In the genomic region with DNA sequence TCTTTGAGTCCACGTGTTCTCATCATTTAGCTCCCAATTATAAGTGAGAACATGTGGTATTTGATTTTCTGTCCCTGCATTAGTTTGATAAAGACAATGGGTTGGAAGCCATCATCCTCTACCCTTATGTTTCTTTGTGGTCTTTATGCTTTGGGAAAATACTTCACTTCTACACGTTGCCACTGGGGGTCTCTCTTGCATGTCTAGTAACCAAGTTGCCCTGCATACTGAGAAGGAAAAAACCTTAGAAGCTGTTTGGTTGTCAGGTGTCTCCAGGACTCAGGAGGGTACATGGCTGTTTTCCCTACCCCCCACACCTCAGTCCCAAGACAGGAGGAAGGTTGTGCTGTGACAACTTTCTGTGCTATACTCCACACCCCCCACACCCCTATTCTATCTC, we compare ENCODE assay signal across 8 cellular contexts.
DNase-seq lines count a peak whose midpoint lies in the region; ATAC-seq and TF ChIP-seq lines count a peak whose summit lies in the region.
"Not testable (repeated sequence)": the region's sequence is repeated elsewhere in the genome, so short reads cannot be mapped to it uniquely, and the experiment has no call there.

No MANE protein-coding gene starts in this region.

- not testable (repeated sequence) for H3K79me2 ChIP-seq in neural progenitor cell (ENCODE audit: low read depth)

- not testable (repeated sequence) for H3K4me2 ChIP-seq in neural progenitor cell

- H3K9ac ChIP-seq in neural progenitor cell, result not testable (repeated sequence)

- TF ChIP-seq CTCF in BJ (IDR thresholded peaks at IDR 0.05; ENCODE audit: insufficient read depth, low read depth, low read length) (0 out of 2 replicates have a peak, but pooled peaks have one; percentile 9), LNCAP (IDR thresholded peaks at IDR 0.05) (peak; percentile 28; the same call in 1 of the 2 replicates), brain microvascular endothelial cell (IDR thresholded peaks at IDR 0.05; ENCODE audit: low read depth, low read length, missing control alignments) (peak; percentile 30), left ventricle myocardium inferior (IDR thresholded peaks at IDR 0.05; ENCODE audit: borderline replicate concordance) (peak; percentile 27), neural progenitor cell (IDR thresholded peaks at IDR 0.05) (peak; percentile 61)

- H3F3A ChIP-seq in neural progenitor cell (ENCODE audit: low read depth), result not testable (repeated sequence)

- not testable (repeated sequence) for H3K27ac ChIP-seq in brain microvascular endothelial cell; left ventricle myocardium inferior (replicated peaks); neural progenitor cell

- H3K4me3 Mint-ChIP-seq in neural progenitor cell, result not testable (repeated sequence)

- not testable (repeated sequence) for H3K27ac Mint-ChIP-seq in neural progenitor cell

- H3K4me3 ChIP-seq in BJ (ENCODE audit: low read depth, low read length); brain microvascular endothelial cell (ENCODE audit: low read depth, low read length); left ventricle myocardium inferior; neural progenitor cell: not testable (repeated sequence)

- H3K27me3 Mint-ChIP-seq in neural progenitor cell (ENCODE audit: insufficient read depth, low read depth), result not testable (repeated sequence)

- peak; percentile 61 for ATAC-seq in GM18517 (IDR thresholded peaks at IDR 0.05; ENCODE audit: unreplicated experiment)
- ATAC-seq in HG02678 (IDR thresholded peaks at IDR 0.05; ENCODE audit: unreplicated experiment), result peak; percentile 47

- not testable (repeated sequence) for H2AFZ ChIP-seq in neural progenitor cell (replicated peaks)

- not testable (repeated sequence) for H3K36me3 ChIP-seq in BJ (ENCODE audit: control insufficient read depth, insufficient read depth, low read length); brain microvascular endothelial cell (replicated peaks); left ventricle myocardium inferior; neural progenitor cell

- H3K36me3 Mint-ChIP-seq in neural progenitor cell, result not testable (repeated sequence)

- CTCF ChIA-PET in BJ (lab: Yijun Ruan, JAX), result not testable (repeated sequence)

- not testable (repeated sequence) for DNase-seq in BJ (ENCODE audit: low read depth); brain microvascular endothelial cell; left ventricle myocardium inferior
- DNase-seq in OCI-M1 (lab: John Stamatoyannopoulos, UW) (peak; percentile 24), neural progenitor cell (ENCODE audit: low spot score) (peak; percentile 18)

- H3K27me3 ChIP-seq in BJ (ENCODE audit: control insufficient read depth, insufficient read depth, low read length); brain microvascular endothelial cell (replicated peaks); left ventricle myocardium inferior (ENCODE audit: low read depth); neural progenitor cell: not testable (repeated sequence)

- not testable (repeated sequence) for H3K9me3 ChIP-seq in left ventricle myocardium inferior (replicated peaks); neural progenitor cell (ENCODE audit: low read depth)

- H3K9me3 Mint-ChIP-seq in neural progenitor cell, result not testable (repeated sequence)

- H3K4me1 ChIP-seq in left ventricle myocardium inferior, neural progenitor cell: not testable (repeated sequence)

- in situ Hi-C loops in brain microvascular endothelial cell (cut with HindIII; ENCODE audit: low pct_ligation_motif_present, low sequenced_read_pairs), result not testable (repeated sequence)

- POLR2A ChIA-PET in BJ (lab: Charles Lee), result not testable (repeated sequence)

- not testable (repeated sequence) for H3K4me1 Mint-ChIP-seq in neural progenitor cell

- not testable (repeated sequence) for H4K20me1 ChIP-seq in neural progenitor cell (ENCODE audit: low read depth)

- intact Hi-C loops in left ventricle myocardium inferior (cut with micrococcal nuclease), result not testable (repeated sequence)

Comparison
In these comparisons a context has a peak if more than half of its experiments do, and no peak if none do; other contexts are left out.
1. CTCF ChIP-seq: peak in every context shown above with its lines; median percentile 61 in neural progenitor cell; 30 in brain microvascular endothelial cell; 28 in LNCAP; 27 in left ventricle myocardium inferior; 9 in BJ.